Comparison of ENCODE assay signal across 11 cellular contexts in genomic region chr4:124936427-124936826, GRCh38.
DNase-seq lines count a peak whose midpoint lies in the region; ATAC-seq, FAIRE-seq and TF ChIP-seq lines count a peak whose summit lies in the region.
"Had no signal": no experiment of that assay in that cellular context is flagged by ENCODE, and none has a peak within 500 bp of the region (broad histone marks: within the 10 kb centered on the region; RNA-seq: fewer than 3 reads in every experiment).

No MANE protein-coding gene starts in this region.

- H3K4me3 ChIP-seq in liver (ENCODE audit: low read depth in 1 of 3, low read length in 3 of 3) (no peak overlapping the region), HepG2 (replicated peaks in 1 of 3; ENCODE audit: insufficient read depth in 1 of 3, low read depth in 2 of 3, low read length in 3 of 3) (no peak overlapping the region), left lung (no peak overlapping the region), uterus (no peak overlapping the region)

- no peak overlapping the region for H2AFZ ChIP-seq in HepG2 (ENCODE audit: low read length)

- no peak for ATAC-seq in HepG2
- peak; percentile 78 for ATAC-seq in left lung
- ATAC-seq in GM21576 (IDR thresholded peaks at IDR 0.05; ENCODE audit: unreplicated experiment), result no peak
- ATAC-seq: natural killer cell, Panc1 had no signal

- H3K9ac ChIP-seq in liver (ENCODE audit: low read depth in 1 of 2, low read length in 2 of 2), result no peak overlapping the region
- H3K9ac ChIP-seq in HepG2 (ENCODE audit: insufficient read depth, low read depth, low read length), result no peak overlapping the region

- peaks cover 62% of the 10 kb centered on the region for H3K4me1 Mint-ChIP-seq in brain
- H3K4me1 Mint-ChIP-seq: natural killer cell had no signal

- no peak for FAIRE-seq in HepG2 (lab: Jason Lieb, UNC)

- H3K36me3 ChIP-seq in liver (ENCODE audit: control insufficient read depth in 4 of 4, insufficient read depth in 3 of 4, low read depth in 1 of 4, low read length in 3 of 4) (no peaks in the 10 kb centered on the region), HepG2 (replicated peaks in 1 of 2; ENCODE audit: control insufficient read depth in 1 of 2, insufficient read depth in 2 of 2, low read length in 2 of 2) (no peaks in the 10 kb centered on the region), left lung (no peaks in the 10 kb centered on the region), uterus (no peaks in the 10 kb centered on the region)

- no peaks in the 10 kb centered on the region for H3K36me3 Mint-ChIP-seq in brain
- H3K36me3 Mint-ChIP-seq: activated naive CD8-positive, alpha-beta T cell; natural killer cell had no signal

- H3K27ac Mint-ChIP-seq in brain, result peak overlapping the region in 3 of 5 experiments; percentile 46 to 90 (median 79)
- H3K27ac Mint-ChIP-seq: activated naive CD8-positive, alpha-beta T cell; natural killer cell had no signal

- no TSS peak for BruUV-seq in HepG2 (replicated peaks; lab: Mats Ljungman, UMichigan)

- POLR2A ChIA-PET in HepG2 (lab: Yijun Ruan, JAX), result no interaction called here

- in situ Hi-C loops in HepG2 (cut with HindIII; ENCODE audit: extremely low pct_ligation_motif_present, low pct_unique_long_range_greater_than_20kb), result no loop called here

- no peaks in the 10 kb centered on the region for H3K27me3 Mint-ChIP-seq in brain
- H3K27me3 Mint-ChIP-seq: activated naive CD8-positive, alpha-beta T cell had no signal

- peaks cover 0 to 2% (median 0%) of the 10 kb centered on the region in 5 experiments for H3K9me3 Mint-ChIP-seq in brain

- H3K27ac ChIP-seq in liver (ENCODE audit: low read depth in 1 of 2, low read length in 2 of 2) (no peak overlapping the region), HepG2 (ENCODE audit: extremely low read length, insufficient read depth, low read length) (no peak overlapping the region), left lung (no peak overlapping the region), uterus (no peak overlapping the region)

- CTCF ChIA-PET in HepG2 (lab: Yijun Ruan, JAX; ENCODE audit: low intra/inter-chr PET ratio, low total read pairs), result no interaction called here

- no peak for DNase-seq in HepG2 (ENCODE audit: low spot score)
- peak in 1 of 2 donors; percentile 47 for DNase-seq in left lung
- no peak for DNase-seq in uterus
- DNase-seq in stimulated activated naive CD4-positive, alpha-beta T cell treated with Interleukin-2 at 50 U/mL for 16 hours (lab: John Stamatoyannopoulos, UW), result no peak
- no peak for DNase-seq in ecto neural progenitor cell (ENCODE audit: low spot score)
- DNase-seq: natural killer cell had no signal

- TF ChIP-seq EP300 in HepG2 (IDR thresholded peaks at IDR 0.05; ENCODE audit: low read depth in 2 of 2, low read length in 2 of 2) (no peak), HepG2 (CRISPR knock-in tag; IDR thresholded peaks at IDR 0.05; ENCODE audit: borderline replicate concordance) (no peak)

- no peaks in the 10 kb centered on the region for H4K20me1 ChIP-seq in HepG2 (ENCODE audit: insufficient read depth, low read length)

- no peak overlapping the region for H3K4me2 ChIP-seq in HepG2 (ENCODE audit: low read depth, low read length)

- H3K9me3 ChIP-seq in liver (ENCODE audit: control insufficient read depth in 4 of 4, low read length in 3 of 4) (no peaks in the 10 kb centered on the region), HepG2 (ENCODE audit: low read length) (no peaks in the 10 kb centered on the region), left lung (no peaks in the 10 kb centered on the region), uterus (no peaks in the 10 kb centered on the region)

- WGBS in liver, result 36% methylated on average over 4 of the region's 4 CpGs
- WGBS in HepG2 (ENCODE audit: low lambda C conversion rate), result 3% methylated on average over 3 of the region's 4 CpGs

- peak in 1 of 2 donors; percentile 7 for TF ChIP-seq RAD21 in liver (IDR thresholded peaks at IDR 0.05)
- no peak for TF ChIP-seq RAD21 in HepG2 (CRISPR knock-in tag; IDR thresholded peaks at IDR 0.05)

- no peaks in the 10 kb centered on the region for H3K79me2 ChIP-seq in HepG2 (ENCODE audit: insufficient read depth, low read length)

- peak overlapping the region in 3 of 5 experiments; percentile 1 to 61 (median 8) for H3K4me3 Mint-ChIP-seq in brain
- H3K4me3 Mint-ChIP-seq: activated naive CD8-positive, alpha-beta T cell; natural killer cell had no signal

- intact Hi-C loops in HepG2 (cut with micrococcal nuclease; ENCODE audit: unreplicated experiment), result no loop called here
- intact Hi-C loops in left lung (cut with DNase I), result no loop called here
- intact Hi-C loops in uterus (cut with DNase I; ENCODE audit: low total_unique reads), result no loop called here

- TF ChIP-seq POLR2A in HepG2 (IDR thresholded peaks at IDR 0.05; ENCODE audit: insufficient read depth in 1 of 2, low read depth in 2 of 2, low read length in 2 of 2) (no peak), uterus (IDR thresholded peaks at IDR 0.05) (no peak)

- H3K27me3 ChIP-seq in liver (ENCODE audit: control insufficient read depth in 4 of 4, insufficient read depth in 4 of 4, low read length in 3 of 4) (no peaks in the 10 kb centered on the region), HepG2 (ENCODE audit: control insufficient read depth in 1 of 2, insufficient read depth in 2 of 2, low read length in 2 of 2) (no peaks in the 10 kb centered on the region), left lung (no peaks in the 10 kb centered on the region), uterus (no peaks in the 10 kb centered on the region)

- no peak for TF ChIP-seq CTCF in liver (IDR thresholded peaks at IDR 0.05; ENCODE audit: low read depth, low read length, missing input control)
- TF ChIP-seq CTCF in HepG2 (CRISPR knock-in tag; IDR thresholded peaks at IDR 0.05), result no peak
- TF ChIP-seq CTCF in brain (conservative IDR thresholded peaks at IDR 0.05), result no peak
- no peak for TF ChIP-seq CTCF in left lung (IDR thresholded peaks at IDR 0.05)
- no peak for TF ChIP-seq CTCF in uterus (IDR thresholded peaks at IDR 0.05)

- H3K4me1 ChIP-seq in liver (ENCODE audit: control insufficient read depth in 4 of 4, insufficient read depth in 4 of 4, low read length in 3 of 4) (no peaks in the 10 kb centered on the region), HepG2 (ENCODE audit: insufficient read depth, low read length) (no peaks in the 10 kb centered on the region), left lung (peaks cover 3% of the 10 kb centered on the region in 2 donors), uterus (no peaks in the 10 kb centered on the region)

TF ChIP-seq in liver, 16 proteins besides CTCF, POLR2A, EP300 and RAD21:
- TF ChIP-seq RXRA (IDR thresholded peaks at IDR 0.05), result no peak
- TF ChIP-seq NR2F2 (IDR thresholded peaks at IDR 0.05), result peak; percentile 23
- TF ChIP-seq, protein P1, sequence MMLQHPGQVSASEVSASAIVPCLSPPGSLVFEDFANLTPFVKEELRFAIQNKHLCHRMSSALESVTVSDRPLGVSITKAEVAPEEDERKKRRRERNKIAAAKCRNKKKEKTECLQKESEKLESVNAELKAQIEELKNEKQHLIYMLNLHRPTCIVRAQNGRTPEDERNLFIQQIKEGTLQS (IDR thresholded peaks at IDR 0.05), result no peak

TF ChIP-seq in HepG2, 621 proteins besides CTCF, POLR2A, EP300 and RAD21:
- no peak for TF ChIP-seq KLF12 (CRISPR knock-in tag; IDR thresholded peaks at IDR 0.05; ENCODE audit: borderline replicate concordance)
- TF ChIP-seq TAF1 (CRISPR knock-in tag; IDR thresholded peaks at IDR 0.05), result no peak
- no peak for TF ChIP-seq CBFB (CRISPR knock-in tag; IDR thresholded peaks at IDR 0.05)
- TF ChIP-seq ZNF83 (CRISPR knock-in tag; IDR thresholded peaks at IDR 0.05; ENCODE audit: borderline replicate concordance), result no peak
- TF ChIP-seq BRD4 (CRISPR knock-in tag; IDR thresholded peaks at IDR 0.05), result no peak
- TF ChIP-seq MXI1 (IDR thresholded peaks at IDR 0.05; ENCODE audit: borderline replicate concordance, low read depth, low read length), result no peak
- TF ChIP-seq SMC3 (IDR thresholded peaks at IDR 0.05; ENCODE audit: low read length), result no peak
- no peak for TF ChIP-seq SAFB2 (CRISPR knock-in tag; IDR thresholded peaks at IDR 0.05; ENCODE audit: borderline replicate concordance, low read depth)
